Comparison of ENCODE assay signal across 1 cellular context in the genomic region with DNA sequence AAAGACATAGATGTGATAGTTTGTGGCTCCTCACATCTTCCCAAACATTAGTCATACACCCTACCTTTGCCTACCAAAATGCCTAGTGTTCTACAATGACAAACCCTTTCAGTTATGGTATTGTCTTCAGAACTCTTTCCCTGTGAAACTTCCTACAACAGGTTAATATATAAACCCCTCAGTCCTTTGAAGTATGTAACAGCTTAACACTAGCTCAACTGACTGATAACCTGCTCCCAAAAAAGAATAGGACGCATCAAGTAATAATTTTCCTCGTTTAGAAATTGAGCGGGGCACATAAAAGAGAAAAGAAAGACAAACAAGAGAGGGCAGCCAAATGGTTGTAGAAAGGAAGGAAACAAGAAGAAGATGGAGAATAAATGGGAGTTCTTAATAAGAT.
A peak's percentile ranks its signal among the peaks of the same experiment; 100 is the strongest.
TF ChIP-seq lines count a peak whose summit lies in the region.

No MANE protein-coding gene starts in this region.

TF ChIP-seq in HepG2, 621 proteins besides CTCF, POLR2A, EP300 and RAD21 (continued from another document):
- TF ChIP-seq, protein P1, sequence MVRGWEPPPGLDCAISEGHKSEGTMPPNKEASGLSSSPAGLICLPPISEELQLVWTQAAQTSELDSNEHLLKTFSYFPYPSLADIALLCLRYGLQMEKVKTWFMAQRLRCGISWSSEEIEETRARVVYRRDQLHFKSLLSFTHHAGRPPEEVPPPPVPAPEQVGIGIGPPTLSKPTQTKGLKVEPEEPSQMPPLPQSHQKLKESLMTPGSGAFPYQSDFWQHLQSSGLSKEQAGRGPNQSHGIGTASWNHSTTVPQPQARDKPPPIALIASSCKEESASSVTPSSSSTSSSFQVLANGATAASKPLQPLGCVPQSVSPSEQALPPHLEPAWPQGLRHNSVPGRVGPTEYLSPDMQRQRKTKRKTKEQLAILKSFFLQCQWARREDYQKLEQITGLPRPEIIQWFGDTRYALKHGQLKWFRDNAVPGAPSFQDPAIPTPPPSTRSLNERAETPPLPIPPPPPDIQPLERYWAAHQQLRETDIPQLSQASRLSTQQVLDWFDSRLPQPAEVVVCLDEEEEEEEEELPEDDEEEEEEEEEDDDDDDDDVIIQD (CRISPR knock-in tag; IDR thresholded peaks at IDR 0.05; ENCODE audit: low read depth) = peak; percentile 76
- no peak for TF ChIP-seq CHCHD3 (CRISPR knock-in tag; IDR thresholded peaks at IDR 0.05)
- TF ChIP-seq, protein P2, sequence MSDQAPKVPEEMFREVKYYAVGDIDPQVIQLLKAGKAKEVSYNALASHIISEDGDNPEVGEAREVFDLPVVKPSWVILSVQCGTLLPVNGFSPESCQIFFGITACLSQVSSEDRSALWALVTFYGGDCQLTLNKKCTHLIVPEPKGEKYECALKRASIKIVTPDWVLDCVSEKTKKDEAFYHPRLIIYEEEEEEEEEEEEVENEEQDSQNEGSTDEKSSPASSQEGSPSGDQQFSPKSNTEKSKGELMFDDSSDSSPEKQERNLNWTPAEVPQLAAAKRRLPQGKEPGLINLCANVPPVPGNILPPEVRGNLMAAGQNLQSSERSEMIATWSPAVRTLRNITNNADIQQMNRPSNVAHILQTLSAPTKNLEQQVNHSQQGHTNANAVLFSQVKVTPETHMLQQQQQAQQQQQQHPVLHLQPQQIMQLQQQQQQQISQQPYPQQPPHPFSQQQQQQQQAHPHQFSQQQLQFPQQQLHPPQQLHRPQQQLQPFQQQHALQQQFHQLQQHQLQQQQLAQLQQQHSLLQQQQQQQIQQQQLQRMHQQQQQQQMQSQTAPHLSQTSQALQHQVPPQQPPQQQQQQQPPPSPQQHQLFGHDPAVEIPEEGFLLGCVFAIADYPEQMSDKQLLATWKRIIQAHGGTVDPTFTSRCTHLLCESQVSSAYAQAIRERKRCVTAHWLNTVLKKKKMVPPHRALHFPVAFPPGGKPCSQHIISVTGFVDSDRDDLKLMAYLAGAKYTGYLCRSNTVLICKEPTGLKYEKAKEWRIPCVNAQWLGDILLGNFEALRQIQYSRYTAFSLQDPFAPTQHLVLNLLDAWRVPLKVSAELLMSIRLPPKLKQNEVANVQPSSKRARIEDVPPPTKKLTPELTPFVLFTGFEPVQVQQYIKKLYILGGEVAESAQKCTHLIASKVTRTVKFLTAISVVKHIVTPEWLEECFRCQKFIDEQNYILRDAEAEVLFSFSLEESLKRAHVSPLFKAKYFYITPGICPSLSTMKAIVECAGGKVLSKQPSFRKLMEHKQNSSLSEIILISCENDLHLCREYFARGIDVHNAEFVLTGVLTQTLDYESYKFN (CRISPR knock-in tag; conservative IDR thresholded peaks at IDR 0.05) = peak; percentile 53; the same call in 1 of the 2 replicates
- TF ChIP-seq ZNF614 (CRISPR knock-in tag; IDR thresholded peaks at IDR 0.05; ENCODE audit: borderline replicate concordance) = peak; percentile 47; the same call in 1 of the 2 replicates
- TF ChIP-seq HDAC2 (CRISPR knock-in tag; IDR thresholded peaks at IDR 0.05) = peak; percentile 63
- 0 out of 2 replicates have a peak, but pooled peaks have one; percentile 51 for TF ChIP-seq MIER3 (CRISPR knock-in tag; IDR thresholded peaks at IDR 0.05; ENCODE audit: borderline replicate concordance)
- TF ChIP-seq, protein P3, sequence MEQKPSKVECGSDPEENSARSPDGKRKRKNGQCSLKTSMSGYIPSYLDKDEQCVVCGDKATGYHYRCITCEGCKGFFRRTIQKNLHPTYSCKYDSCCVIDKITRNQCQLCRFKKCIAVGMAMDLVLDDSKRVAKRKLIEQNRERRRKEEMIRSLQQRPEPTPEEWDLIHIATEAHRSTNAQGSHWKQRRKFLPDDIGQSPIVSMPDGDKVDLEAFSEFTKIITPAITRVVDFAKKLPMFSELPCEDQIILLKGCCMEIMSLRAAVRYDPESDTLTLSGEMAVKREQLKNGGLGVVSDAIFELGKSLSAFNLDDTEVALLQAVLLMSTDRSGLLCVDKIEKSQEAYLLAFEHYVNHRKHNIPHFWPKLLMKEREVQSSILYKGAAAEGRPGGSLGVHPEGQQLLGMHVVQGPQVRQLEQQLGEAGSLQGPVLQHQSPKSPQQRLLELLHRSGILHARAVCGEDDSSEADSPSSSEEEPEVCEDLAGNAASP (CRISPR knock-in tag; IDR thresholded peaks at IDR 0.05; ENCODE audit: borderline replicate concordance) = peak; percentile 33; the same call in 1 of the 2 replicates
- no peak for TF ChIP-seq ZNF83 (CRISPR knock-in tag; IDR thresholded peaks at IDR 0.05; ENCODE audit: borderline replicate concordance)
- TF ChIP-seq PHF21A (CRISPR knock-in tag; IDR thresholded peaks at IDR 0.05) = peak; percentile 33; the same call in 1 of the 2 replicates
- TF ChIP-seq ASH2L (IDR thresholded peaks at IDR 0.05; ENCODE audit: insufficient read length, low read depth, low read length) = peak; percentile 32
- no peak for TF ChIP-seq LCORL (IDR thresholded peaks at IDR 0.05)
- TF ChIP-seq LCORL (CRISPR knock-in tag; IDR thresholded peaks at IDR 0.05) = peak; percentile 60; the same call in 1 of the 2 replicates
- no peak for TF ChIP-seq HIVEP1 (CRISPR knock-in tag; IDR thresholded peaks at IDR 0.05)
- peak; percentile 74 for TF ChIP-seq FOXA3 (CRISPR knock-in tag; IDR thresholded peaks at IDR 0.05)
- TF ChIP-seq, protein P4, sequence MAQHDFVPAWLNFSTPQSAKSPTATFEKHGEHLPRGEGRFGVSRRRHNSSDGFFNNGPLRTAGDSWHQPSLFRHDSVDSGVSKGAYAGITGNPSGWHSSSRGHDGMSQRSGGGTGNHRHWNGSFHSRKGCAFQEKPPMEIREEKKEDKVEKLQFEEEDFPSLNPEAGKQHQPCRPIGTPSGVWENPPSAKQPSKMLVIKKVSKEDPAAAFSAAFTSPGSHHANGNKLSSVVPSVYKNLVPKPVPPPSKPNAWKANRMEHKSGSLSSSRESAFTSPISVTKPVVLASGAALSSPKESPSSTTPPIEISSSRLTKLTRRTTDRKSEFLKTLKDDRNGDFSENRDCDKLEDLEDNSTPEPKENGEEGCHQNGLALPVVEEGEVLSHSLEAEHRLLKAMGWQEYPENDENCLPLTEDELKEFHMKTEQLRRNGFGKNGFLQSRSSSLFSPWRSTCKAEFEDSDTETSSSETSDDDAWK (CRISPR knock-in tag; IDR thresholded peaks at IDR 0.05) = no peak
- TF ChIP-seq FOXJ3 (CRISPR knock-in tag; IDR thresholded peaks at IDR 0.05; ENCODE audit: borderline replicate concordance) = peak; percentile 21; the same call in 1 of the 2 replicates
- no peak for TF ChIP-seq IRX3 (CRISPR knock-in tag; IDR thresholded peaks at IDR 0.05; ENCODE audit: borderline replicate concordance, low read depth)
- TF ChIP-seq NCOR1 (IDR thresholded peaks at IDR 0.05; ENCODE audit: borderline replicate concordance, low read length) = peak; percentile 42; the same call in 1 of the 2 replicates
- TF ChIP-seq MATR3 (CRISPR knock-in tag; IDR thresholded peaks at IDR 0.05) = no peak
- TF ChIP-seq, protein P5, sequence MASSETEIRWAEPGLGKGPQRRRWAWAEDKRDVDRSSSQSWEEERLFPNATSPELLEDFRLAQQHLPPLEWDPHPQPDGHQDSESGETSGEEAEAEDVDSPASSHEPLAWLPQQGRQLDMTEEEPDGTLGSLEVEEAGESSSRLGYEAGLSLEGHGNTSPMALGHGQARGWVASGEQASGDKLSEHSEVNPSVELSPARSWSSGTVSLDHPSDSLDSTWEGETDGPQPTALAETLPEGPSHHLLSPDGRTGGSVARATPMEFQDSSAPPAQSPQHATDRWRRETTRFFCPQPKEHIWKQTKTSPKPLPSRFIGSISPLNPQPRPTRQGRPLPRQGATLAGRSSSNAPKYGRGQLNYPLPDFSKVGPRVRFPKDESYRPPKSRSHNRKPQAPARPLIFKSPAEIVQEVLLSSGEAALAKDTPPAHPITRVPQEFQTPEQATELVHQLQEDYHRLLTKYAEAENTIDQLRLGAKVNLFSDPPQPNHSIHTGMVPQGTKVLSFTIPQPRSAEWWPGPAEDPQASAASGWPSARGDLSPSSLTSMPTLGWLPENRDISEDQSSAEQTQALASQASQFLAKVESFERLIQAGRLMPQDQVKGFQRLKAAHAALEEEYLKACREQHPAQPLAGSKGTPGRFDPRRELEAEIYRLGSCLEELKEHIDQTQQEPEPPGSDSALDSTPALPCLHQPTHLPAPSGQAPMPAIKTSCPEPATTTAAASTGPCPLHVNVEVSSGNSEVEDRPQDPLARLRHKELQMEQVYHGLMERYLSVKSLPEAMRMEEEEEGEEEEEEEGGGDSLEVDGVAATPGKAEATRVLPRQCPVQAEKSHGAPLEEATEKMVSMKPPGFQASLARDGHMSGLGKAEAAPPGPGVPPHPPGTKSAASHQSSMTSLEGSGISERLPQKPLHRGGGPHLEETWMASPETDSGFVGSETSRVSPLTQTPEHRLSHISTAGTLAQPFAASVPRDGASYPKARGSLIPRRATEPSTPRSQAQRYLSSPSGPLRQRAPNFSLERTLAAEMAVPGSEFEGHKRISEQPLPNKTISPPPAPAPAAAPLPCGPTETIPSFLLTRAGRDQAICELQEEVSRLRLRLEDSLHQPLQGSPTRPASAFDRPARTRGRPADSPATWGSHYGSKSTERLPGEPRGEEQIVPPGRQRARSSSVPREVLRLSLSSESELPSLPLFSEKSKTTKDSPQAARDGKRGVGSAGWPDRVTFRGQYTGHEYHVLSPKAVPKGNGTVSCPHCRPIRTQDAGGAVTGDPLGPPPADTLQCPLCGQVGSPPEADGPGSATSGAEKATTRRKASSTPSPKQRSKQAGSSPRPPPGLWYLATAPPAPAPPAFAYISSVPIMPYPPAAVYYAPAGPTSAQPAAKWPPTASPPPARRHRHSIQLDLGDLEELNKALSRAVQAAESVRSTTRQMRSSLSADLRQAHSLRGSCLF (CRISPR knock-in tag; IDR thresholded peaks at IDR 0.05; ENCODE audit: borderline replicate concordance) = no peak
- TF ChIP-seq GATAD2A (CRISPR knock-in tag; IDR thresholded peaks at IDR 0.05) = peak; percentile 74
- no peak for TF ChIP-seq FOSL1 (CRISPR knock-in tag; IDR thresholded peaks at IDR 0.05; ENCODE audit: borderline replicate concordance)
- peak; percentile 49; the same call in 1 of the 2 replicates for TF ChIP-seq SAP130 (CRISPR knock-in tag; IDR thresholded peaks at IDR 0.05; ENCODE audit: low read depth)
- peak; percentile 75 for TF ChIP-seq ELF3 (CRISPR knock-in tag; IDR thresholded peaks at IDR 0.05)
- peak; percentile 98 for TF ChIP-seq SOX5 (CRISPR knock-in tag; IDR thresholded peaks at IDR 0.05; ENCODE audit: borderline replicate concordance)
- TF ChIP-seq NFIC (IDR thresholded peaks at IDR 0.05; ENCODE audit: low read length) = peak; percentile 55; the same call in 1 of the 2 replicates
- peak; percentile 70; the same call in 1 of the 2 replicates for TF ChIP-seq NR2F2 (IDR thresholded peaks at IDR 0.05; ENCODE audit: borderline replicate concordance, low read depth)
- TF ChIP-seq, protein P6, sequence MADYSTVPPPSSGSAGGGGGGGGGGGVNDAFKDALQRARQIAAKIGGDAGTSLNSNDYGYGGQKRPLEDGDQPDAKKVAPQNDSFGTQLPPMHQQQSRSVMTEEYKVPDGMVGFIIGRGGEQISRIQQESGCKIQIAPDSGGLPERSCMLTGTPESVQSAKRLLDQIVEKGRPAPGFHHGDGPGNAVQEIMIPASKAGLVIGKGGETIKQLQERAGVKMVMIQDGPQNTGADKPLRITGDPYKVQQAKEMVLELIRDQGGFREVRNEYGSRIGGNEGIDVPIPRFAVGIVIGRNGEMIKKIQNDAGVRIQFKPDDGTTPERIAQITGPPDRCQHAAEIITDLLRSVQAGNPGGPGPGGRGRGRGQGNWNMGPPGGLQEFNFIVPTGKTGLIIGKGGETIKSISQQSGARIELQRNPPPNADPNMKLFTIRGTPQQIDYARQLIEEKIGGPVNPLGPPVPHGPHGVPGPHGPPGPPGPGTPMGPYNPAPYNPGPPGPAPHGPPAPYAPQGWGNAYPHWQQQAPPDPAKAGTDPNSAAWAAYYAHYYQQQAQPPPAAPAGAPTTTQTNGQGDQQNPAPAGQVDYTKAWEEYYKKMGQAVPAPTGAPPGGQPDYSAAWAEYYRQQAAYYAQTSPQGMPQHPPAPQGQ (CRISPR knock-in tag; IDR thresholded peaks at IDR 0.05; ENCODE audit: borderline replicate concordance) = no peak
- TF ChIP-seq ZNF652 (CRISPR knock-in tag; IDR thresholded peaks at IDR 0.05; ENCODE audit: borderline replicate concordance, low read depth) = peak; percentile 81
